1 cellular context compared by ENCODE assay signal in genomic region chr19:4870025-4870700, GRCh38.
TF ChIP-seq lines count a peak whose summit lies in the region.

No MANE protein-coding gene starts in this region.

TF ChIP-seq in HepG2, 621 proteins besides CTCF, POLR2A, EP300 and RAD21 (continued from another document and continues in another):
- TF ChIP-seq ZNF773 (CRISPR knock-in tag; IDR thresholded peaks at IDR 0.05; ENCODE audit: borderline replicate concordance) (no peak), ZNF124 (CRISPR knock-in tag; IDR thresholded peaks at IDR 0.05) (peak; percentile 29; the same call in 1 of the 2 replicates), LBX2 (CRISPR knock-in tag; IDR thresholded peaks at IDR 0.05; ENCODE audit: borderline replicate concordance) (no peak), ZNF276 (CRISPR knock-in tag; IDR thresholded peaks at IDR 0.05; ENCODE audit: low read depth) (no peak), ZBTB38 (CRISPR knock-in tag; IDR thresholded peaks at IDR 0.05) (no peak; the same call in 1 of the 2 replicates), MAX (IDR thresholded peaks at IDR 0.05) (peak; percentile 73), HOXA3 (CRISPR knock-in tag; IDR thresholded peaks at IDR 0.05) (peak; percentile 80; the same call in 1 of the 2 replicates), YEATS2 (CRISPR knock-in tag; IDR thresholded peaks at IDR 0.05; ENCODE audit: borderline replicate concordance) (no peak; the same call in 1 of the 2 replicates), NRL (CRISPR knock-in tag; IDR thresholded peaks at IDR 0.05; ENCODE audit: borderline replicate concordance) (no peak; the same call in 1 of the 2 replicates), BRCA1 (CRISPR knock-in tag; IDR thresholded peaks at IDR 0.05) (0 out of 2 replicates have a peak, but pooled peaks have one; percentile 64), KLF16 (CRISPR knock-in tag; IDR thresholded peaks at IDR 0.05) (no peak), ZNF230 (CRISPR knock-in tag; IDR thresholded peaks at IDR 0.05) (no peak), ZNF362 (CRISPR knock-in tag; IDR thresholded peaks at IDR 0.05; ENCODE audit: borderline replicate concordance) (peak; percentile 91), ZNF337 (CRISPR knock-in tag; IDR thresholded peaks at IDR 0.05; ENCODE audit: borderline replicate concordance, low read depth) (no peak), ZNF275 (CRISPR knock-in tag; IDR thresholded peaks at IDR 0.05; ENCODE audit: borderline replicate concordance) (no peak), NR0B2 (CRISPR knock-in tag; IDR thresholded peaks at IDR 0.05) (no peak), ZKSCAN1 (IDR thresholded peaks at IDR 0.05; ENCODE audit: low read length) (peak; percentile 75), HMGXB4 (CRISPR knock-in tag; IDR thresholded peaks at IDR 0.05; ENCODE audit: borderline replicate concordance in 1 of 2, low read depth in 1 of 2) (peak in 1 of 2 experiments; percentile 67; a peak in 1 of 4 replicates), POLR2AphosphoS2 (IDR thresholded peaks at IDR 0.05; ENCODE audit: low read depth, low read length) (no peak), RORA (CRISPR knock-in tag; IDR thresholded peaks at IDR 0.05) (0 out of 2 replicates have a peak, but pooled peaks have one; percentile 68), ZNF598 (CRISPR knock-in tag; IDR thresholded peaks at IDR 0.05; ENCODE audit: borderline replicate concordance) (no peak), KDM5B (CRISPR knock-in tag; IDR thresholded peaks at IDR 0.05; ENCODE audit: borderline replicate concordance) (peak; percentile 61; the same call in 1 of the 2 replicates), REST (IDR thresholded peaks at IDR 0.05; ENCODE audit: borderline replicate concordance in 1 of 2, low read depth in 1 of 2, low read length in 2 of 2) (peak in 1 of 2 experiments; percentile 32; a peak in 1 of 4 replicates), SRSF4 (IDR thresholded peaks at IDR 0.05; ENCODE audit: low read depth, low read length, poor library complexity, severe bottlenecking) (no peak), PBX3 (CRISPR knock-in tag; IDR thresholded peaks at IDR 0.05; ENCODE audit: borderline replicate concordance) (no peak), JARID2 (CRISPR knock-in tag; IDR thresholded peaks at IDR 0.05; ENCODE audit: insufficient replicate concordance) (no peak), ZBTB20 (CRISPR knock-in tag; IDR thresholded peaks at IDR 0.05; ENCODE audit: borderline replicate concordance, low read depth) (peak; percentile 60; the same call in 1 of the 2 replicates), MEF2D (CRISPR knock-in tag; IDR thresholded peaks at IDR 0.05) (0 out of 2 replicates have a peak, but pooled peaks have one; percentile 59), GPN1 (CRISPR knock-in tag; IDR thresholded peaks at IDR 0.05; ENCODE audit: borderline replicate concordance) (no peak), ZNF225 (CRISPR knock-in tag; IDR thresholded peaks at IDR 0.05) (no peak), ZNF274 (CRISPR knock-in tag; IDR thresholded peaks at IDR 0.05) (0 out of 2 replicates have a peak, but pooled peaks have one; percentile 33), ZEB1 (IDR thresholded peaks at IDR 0.05; ENCODE audit: insufficient replicate concordance, low read depth) (no peak), PATZ1 (CRISPR knock-in tag; IDR thresholded peaks at IDR 0.05) (peak; percentile 77), GATAD1 (CRISPR knock-in tag; IDR thresholded peaks at IDR 0.05) (peak; percentile 50), PAF1 (CRISPR knock-in tag; IDR thresholded peaks at IDR 0.05) (no peak), ZNF224 (CRISPR knock-in tag; IDR thresholded peaks at IDR 0.05) (no peak), YY1 (IDR thresholded peaks at IDR 0.05; ENCODE audit: insufficient read depth, insufficient replicate concordance, low read depth, low read length) (peak; percentile 51), ZNF431 (CRISPR knock-in tag; IDR thresholded peaks at IDR 0.05; ENCODE audit: borderline replicate concordance, low read depth) (no peak), PAXIP1 (CRISPR knock-in tag; conservative IDR thresholded peaks at IDR 0.05) (peak; percentile 91), SOX6 (IDR thresholded peaks at IDR 0.05) (no peak), SOX6 (CRISPR knock-in tag; IDR thresholded peaks at IDR 0.05) (peak; percentile 82), TERF1 (CRISPR knock-in tag; IDR thresholded peaks at IDR 0.05) (no peak), ZNF746 (CRISPR knock-in tag; IDR thresholded peaks at IDR 0.05) (peak; percentile 94)
